ENCODE assay signal across 22 cellular contexts in genomic region chr9:137812356-137813023, GRCh38.
A peak's percentile ranks its signal among the peaks of the same experiment; 100 is the strongest.
DNase-seq lines count a peak whose midpoint lies in the region; ATAC-seq and TF ChIP-seq lines count a peak whose summit lies in the region.
"Had no signal": no experiment of that assay in that cellular context is flagged by ENCODE, and none has a peak within 500 bp of the region (broad histone marks: within the 10 kb centered on the region; RNA-seq: fewer than 3 reads in every experiment).

No MANE protein-coding gene starts in this region.

- no peak for DNase-seq in GM23338 (ENCODE audit: low spot score)
- no peak for DNase-seq in RWPE1 (ENCODE audit: low spot score)
- peak in 2 of 10 donors; percentile 19 to 47 for DNase-seq in dorsolateral prefrontal cortex
- DNase-seq in posterior vena cava (ENCODE audit: low spot score), result peak; percentile 72
- DNase-seq in G401 (ENCODE audit: low spot score), result no peak
- DNase-seq: CD8-positive, alpha-beta memory T cell; HFFc6; IMR-90; KG1; MG63; NCI-H1105 treated with DMSO at 0.1 percent for 48 hours; NCI-H1930; NCI-H526 treated with DMSO at 0.1 percent for 48 hours; OCI-M1; Peyer's patch; SK-N-SH; SW 1271 had no signal

- intact Hi-C loops in dorsolateral prefrontal cortex (cut with DNase I), result no loop called here
- intact Hi-C loops in posterior vena cava (cut with DNase I), result no loop called here

- TF ChIP-seq CTCF in GM23338 (conservative IDR thresholded peaks at IDR 0.05; ENCODE audit: low read depth in 2 of 2), result no peak
- no peak for TF ChIP-seq CTCF in RWPE1 (conservative IDR thresholded peaks at IDR 0.05; ENCODE audit: low read depth)
- no peak for TF ChIP-seq CTCF in dorsolateral prefrontal cortex (IDR thresholded peaks at IDR 0.05 in 54 of 56, conservative IDR thresholded peaks at IDR 0.05 in 2 of 56; ENCODE audit: low read depth in 1 of 56, partially characterized antibody in 56 of 56)

- H3K27me3 Mint-ChIP-seq in GM23338 (ENCODE audit: insufficient read depth, low read depth, poor library complexity), result peaks cover 10% of the 10 kb centered on the region
- H3K27me3 Mint-ChIP-seq: B cell; CD8-positive, alpha-beta memory T cell had no signal

- H3K36me3 ChIP-seq in GM23338 (ENCODE audit: insufficient read depth), result peaks cover 10% of the 10 kb centered on the region

- no peak for ATAC-seq in GM23338
- no peak for ATAC-seq in HG03108 (IDR thresholded peaks at IDR 0.05; ENCODE audit: unreplicated experiment)
- ATAC-seq in GM21786 (IDR thresholded peaks at IDR 0.05; ENCODE audit: unreplicated experiment), result no peak

- H3F3A ChIP-seq in GM23338 (replicated peaks; ENCODE audit: low read depth), result no peaks in the 10 kb centered on the region

- no peaks in the 10 kb centered on the region for H3K9me2 ChIP-seq in GM23338 (ENCODE audit: insufficient read depth)
- H3K9me2 ChIP-seq: SK-N-SH had no signal

- peaks cover 59% of the 10 kb centered on the region for H3K36me3 Mint-ChIP-seq in GM23338 (ENCODE audit: low read depth)

- no peaks in the 10 kb centered on the region; the same call in 1 of the 2 replicates for H4K20me1 ChIP-seq in GM23338 (replicated peaks; ENCODE audit: insufficient read depth)

- H3K4me1 Mint-ChIP-seq in GM23338, result no peaks in the 10 kb centered on the region

- no peaks in the 10 kb centered on the region for H3K4me1 ChIP-seq in GM23338 (ENCODE audit: insufficient read depth)
- H3K4me1 ChIP-seq: HAP-1, Peyer's patch had no signal

- POLR2A ChIA-PET in RWPE1 (lab: Yijun Ruan, JAX; ENCODE audit: low non-redundant PET), result interaction anchor here (0.6 kb wide), 1 partner anchor 30 kb away, joined by 3 read pairs; no protein-coding TSS in a partner anchor

- H3K4me3 ChIP-seq in GM23338 (no peak overlapping the region), dorsolateral prefrontal cortex (no peak overlapping the region)
- H3K4me3 ChIP-seq: HAP-1, MG63, Peyer's patch had no signal

- H3K27me3 ChIP-seq in GM23338 (ENCODE audit: insufficient read depth) (no peaks in the 10 kb centered on the region), dorsolateral prefrontal cortex (no peaks in the 10 kb centered on the region)
- H3K27me3 ChIP-seq: MG63, Peyer's patch had no signal

- peak overlapping the region; percentile 74; the same call in 1 of the 2 replicates for H3K27ac Mint-ChIP-seq in GM23338
- H3K27ac Mint-ChIP-seq: B cell, HFFc6 had no signal

- H3K9me3 Mint-ChIP-seq in GM23338, result peaks cover 7% of the 10 kb centered on the region; the same call in 2 of the 3 replicates
- H3K9me3 Mint-ChIP-seq: HFFc6 had no signal

- H3K79me2 ChIP-seq in GM23338 (replicated peaks; ENCODE audit: insufficient read depth), result no peaks in the 10 kb centered on the region

- in situ Hi-C loops in G401 (cut with HindIII; ENCODE audit: low sequenced_read_pairs), result no loop called here

- no peak overlapping the region for H3K4me2 ChIP-seq in GM23338
- H3K4me2 ChIP-seq: SK-N-SH had no signal

- no peak overlapping the region for H3K4me3 Mint-ChIP-seq in GM23338
- H3K4me3 Mint-ChIP-seq: B cell; CD8-positive, alpha-beta memory T cell; HFFc6 had no signal

- CTCF ChIA-PET in RWPE1 (lab: Yijun Ruan, JAX), result interaction anchor here (0.9 kb wide), 1 partner anchor 140 kb away, joined by 3 read pairs; no protein-coding TSS in a partner anchor

- no peak overlapping the region for H2AFZ ChIP-seq in GM23338

- H3K27ac ChIP-seq in GM23338 (ENCODE audit: low read depth), result no peak overlapping the region
- peak overlapping the region; percentile 73 for H3K27ac ChIP-seq in RWPE1
- peak overlapping the region in 34 of 59 donors; percentile 2 to 71 (median 40) for H3K27ac ChIP-seq in dorsolateral prefrontal cortex
- H3K27ac ChIP-seq: C4-2B, Peyer's patch had no signal

TF ChIP-seq in GM23338, 12 proteins besides CTCF, POLR2A, EP300 and RAD21 (continues in another document):
- TF ChIP-seq ZNF331 (CRISPR knock-in tag; IDR thresholded peaks at IDR 0.05; ENCODE audit: low read depth) (no peak), REST (IDR thresholded peaks at IDR 0.05; ENCODE audit: unreplicated experiment) (no peak), ETS1 (IDR thresholded peaks at IDR 0.05) (no peak), POLR2AphosphoS5 (IDR thresholded peaks at IDR 0.05; ENCODE audit: low read depth) (no peak), JUNB (IDR thresholded peaks at IDR 0.05; ENCODE audit: unreplicated experiment) (no peak)
